In the genomic region with DNA sequence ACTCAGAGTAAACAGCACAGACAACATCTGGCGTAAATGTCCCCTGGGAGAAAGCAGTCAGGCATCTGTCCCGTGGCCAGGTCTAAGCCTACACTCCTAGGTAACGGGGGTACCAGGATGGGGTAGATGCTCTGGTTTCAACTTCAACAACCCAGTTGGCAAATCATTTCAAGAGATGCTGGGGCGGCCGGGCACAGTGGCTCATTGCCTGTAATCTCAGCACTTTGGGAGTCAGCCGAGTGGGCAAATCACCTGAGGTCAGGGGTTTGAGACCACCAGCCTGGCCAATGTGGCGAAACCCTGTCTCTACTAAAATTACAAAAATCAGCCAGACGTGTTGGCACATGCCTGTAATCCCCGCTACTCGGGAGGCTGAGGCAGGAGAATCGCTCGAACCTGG, we compare ENCODE assay signal across 23 cellular contexts. TPM values are rescaled to one million over a fixed set of nuclear protein-coding genes. Genes with fewer than 3 reads are reported as not detected.
A peak's percentile ranks its signal among the peaks of the same experiment; 100 is the strongest.
DNase-seq lines count a peak whose midpoint lies in the region; ATAC-seq and TF ChIP-seq lines count a peak whose summit lies in the region.
"Had no signal": no experiment of that assay in that cellular context is flagged by ENCODE, and none has a peak within 500 bp of the region (broad histone marks: within the 10 kb centered on the region; RNA-seq: fewer than 3 reads in every experiment).

No MANE protein-coding gene starts in this region.

- WGBS in SK-N-SH (ENCODE audit: low lambda C conversion rate) = 85% methylated on average over 7 of the region's 12 CpGs

- H3K9me3 ChIP-seq in CD4-positive, alpha-beta memory T cell (ENCODE audit: control insufficient read depth in 1 of 2, low read length in 2 of 2) = no peaks in the 10 kb centered on the region
- H3K9me3 ChIP-seq in SK-N-SH = no peaks in the 10 kb centered on the region
- H3K9me3 ChIP-seq: ascending aorta, HAP-1, heart left ventricle, uterus had no signal

- no peak for TF ChIP-seq CTCF in SK-N-SH (IDR thresholded peaks at IDR 0.05)

- H2AFZ ChIP-seq in SK-N-SH (ENCODE audit: low read depth) = no peak overlapping the region

- intact Hi-C loops in CD4-positive, alpha-beta memory T cell (cut with micrococcal nuclease) = no loop called here

- no peak for ATAC-seq in activated T-cell treated with anti-CD3 and anti-CD28 coated beads, Interleukin-2, amount 50 U/mL, for 72 hours (replicated peaks in 1 of 2)
- ATAC-seq in naive thymus-derived CD8-positive, alpha-beta T cell = no peak
- ATAC-seq: heart left ventricle, SK-N-SH treated with all-trans-retinoic acid at 6 μM for 48 hours had no signal

- no peaks in the 10 kb centered on the region for H3K27me3 Mint-ChIP-seq in activated T-cell treated with anti-CD3 and anti-CD28 coated beads, Interleukin-2, amount 50 U/mL, for 72 hours (ENCODE audit: low read depth)
- H3K27me3 Mint-ChIP-seq in CD4-positive, alpha-beta memory T cell = no peaks in the 10 kb centered on the region
- H3K27me3 Mint-ChIP-seq in activated CD4-positive, alpha-beta memory T cell treated with anti-CD3 and anti-CD28 coated beads, Interleukin-2, amount 10 ng/mL, durations not matched to agents 7 days and 5 days = no peaks in the 10 kb centered on the region
- H3K27me3 Mint-ChIP-seq in naive thymus-derived CD8-positive, alpha-beta T cell = no peaks in the 10 kb centered on the region

- H3K9me2 ChIP-seq in SK-N-SH = no peaks in the 10 kb centered on the region

- peak overlapping the region; percentile 75 for H3K27ac ChIP-seq in CD4-positive, alpha-beta memory T cell (ENCODE audit: low read depth, low read length)
- no peak overlapping the region for H3K27ac ChIP-seq in SK-N-SH (ENCODE audit: low read depth in 2 of 2, low read length in 1 of 2)
- H3K27ac ChIP-seq: ascending aorta, uterus, VCaP had no signal

- no peaks in the 10 kb centered on the region for H4K20me1 ChIP-seq in SK-N-SH (ENCODE audit: insufficient read depth)

- H3K4me3 ChIP-seq in CD4-positive, alpha-beta memory T cell (ENCODE audit: low read length in 2 of 2) = no peak overlapping the region
- H3K4me3 ChIP-seq in SK-N-SH (ENCODE audit: low read depth in 2 of 2, low read length in 1 of 2) = no peak overlapping the region
- H3K4me3 ChIP-seq: ascending aorta, HAP-1, heart left ventricle, uterus had no signal

- no peaks in the 10 kb centered on the region for H3K27me3 ChIP-seq in CD4-positive, alpha-beta memory T cell (ENCODE audit: insufficient read depth, low read length)
- no peaks in the 10 kb centered on the region for H3K27me3 ChIP-seq in SK-N-SH (ENCODE audit: insufficient read depth)
- H3K27me3 ChIP-seq: ascending aorta, heart left ventricle, uterus had no signal

- H3K4me2 ChIP-seq in SK-N-SH = no peak overlapping the region

- peak overlapping the region in 1 of 2 donors; percentile 52 for H3K4me3 Mint-ChIP-seq in activated T-cell treated with anti-CD3 and anti-CD28 coated beads, Interleukin-2, amount 50 U/mL, for 72 hours
- peak overlapping the region in 6 of 8 donors; percentile 7 to 99 (median 66) for H3K4me3 Mint-ChIP-seq in CD4-positive, alpha-beta memory T cell
- no peak overlapping the region for H3K4me3 Mint-ChIP-seq in activated CD4-positive, alpha-beta memory T cell treated with anti-CD3 and anti-CD28 coated beads, Interleukin-2, amount 10 ng/mL, durations not matched to agents 7 days and 5 days
- H3K4me3 Mint-ChIP-seq in naive thymus-derived CD8-positive, alpha-beta T cell = peak overlapping the region in 7 of 10 donors; percentile 2 to 84 (median 46)

- no peak overlapping the region for H3K9ac ChIP-seq in SK-N-SH

- peak overlapping the region; percentile 21 for H3K27ac Mint-ChIP-seq in activated T-cell treated with anti-CD3 and anti-CD28 coated beads, Interleukin-2, amount 50 U/mL, for 72 hours
- H3K27ac Mint-ChIP-seq in CD4-positive, alpha-beta memory T cell = peak overlapping the region in 1 of 7 donors; percentile 97
- peak overlapping the region; percentile 97 for H3K27ac Mint-ChIP-seq in activated CD4-positive, alpha-beta memory T cell treated with anti-CD3 and anti-CD28 coated beads, Interleukin-2, amount 10 ng/mL, durations not matched to agents 7 days and 5 days
- peak overlapping the region in 6 of 10 donors; percentile 60 to 98 (median 94) for H3K27ac Mint-ChIP-seq in naive thymus-derived CD8-positive, alpha-beta T cell

- peaks cover 51% of the 10 kb centered on the region for H3K4me1 Mint-ChIP-seq in activated T-cell treated with anti-CD3 and anti-CD28 coated beads, Interleukin-2, amount 50 U/mL, for 72 hours (ENCODE audit: low read depth)
- H3K4me1 Mint-ChIP-seq in CD4-positive, alpha-beta memory T cell = peaks cover 0 to 59% (median 24%) of the 10 kb centered on the region in 4 donors
- H3K4me1 Mint-ChIP-seq in activated CD4-positive, alpha-beta memory T cell treated with anti-CD3 and anti-CD28 coated beads, Interleukin-2, amount 10 ng/mL, durations not matched to agents 7 days and 5 days = peaks cover 10% of the 10 kb centered on the region
- H3K4me1 Mint-ChIP-seq in naive thymus-derived CD8-positive, alpha-beta T cell = peaks cover 10 to 70% (median 30%) of the 10 kb centered on the region in 4 donors

- CTCF ChIA-PET in CD4-positive, alpha-beta memory T cell (lab: Charles Lee; ENCODE audit: partially characterized antibody) = no interaction called here
- CTCF ChIA-PET in activated CD4-positive, alpha-beta memory T cell treated with anti-CD3 and anti-CD28 coated beads, Interleukin-2, amount 10 ng/mL, durations not matched to agents 7 days and 5 days (lab: Charles Lee) = no interaction called here
- CTCF ChIA-PET in SK-N-SH (lab: Yijun Ruan, JAX) = no interaction called here

- H3F3A ChIP-seq in SK-N-SH (replicated peaks; ENCODE audit: insufficient read depth) = no peaks in the 10 kb centered on the region

- POLR2A ChIA-PET in CD4-positive, alpha-beta memory T cell (lab: Charles Lee; ENCODE audit: partially characterized antibody) = no interaction called here
- POLR2A ChIA-PET in activated CD4-positive, alpha-beta memory T cell treated with anti-CD3 and anti-CD28 coated beads, Interleukin-2, amount 10 ng/mL, durations not matched to agents 7 days and 5 days (lab: Charles Lee) = no interaction called here
- POLR2A ChIA-PET in naive thymus-derived CD8-positive, alpha-beta T cell (lab: Charles Lee) = no interaction called here
- POLR2A ChIA-PET in SK-N-SH (lab: Yijun Ruan, JAX) = no interaction called here

- H3K79me2 ChIP-seq in SK-N-SH (ENCODE audit: insufficient read depth) = no peaks in the 10 kb centered on the region

- H3K36me3 ChIP-seq in CD4-positive, alpha-beta memory T cell (ENCODE audit: insufficient read depth, low read length) = peaks cover 4% of the 10 kb centered on the region
- H3K36me3 ChIP-seq in SK-N-SH (replicated peaks in 1 of 2; ENCODE audit: control insufficient read depth in 1 of 2, insufficient read depth in 2 of 2, low read length in 1 of 2) = no peaks in the 10 kb centered on the region
- H3K36me3 ChIP-seq: HAP-1, uterus had no signal

- H3K9me3 Mint-ChIP-seq in activated T-cell treated with anti-CD3 and anti-CD28 coated beads, Interleukin-2, amount 50 U/mL, for 72 hours = no peaks in the 10 kb centered on the region
- H3K9me3 Mint-ChIP-seq in CD4-positive, alpha-beta memory T cell = no peaks in the 10 kb centered on the region
- H3K9me3 Mint-ChIP-seq in activated CD4-positive, alpha-beta memory T cell treated with anti-CD3 and anti-CD28 coated beads, Interleukin-2, amount 10 ng/mL, durations not matched to agents 7 days and 5 days = peaks cover 2% of the 10 kb centered on the region
- H3K9me3 Mint-ChIP-seq in naive thymus-derived CD8-positive, alpha-beta T cell = no peaks in the 10 kb centered on the region

- DNase-seq in activated T-cell treated with anti-CD3 and anti-CD28 coated beads, Interleukin-2, amount 50 U/mL, for 72 hours = no peak
- DNase-seq in activated T-cell treated with anti-CD3 and anti-CD28 coated beads, Interleukin-2, amount 50 U/mL, for 48 hours = no peak
- DNase-seq in CD4-positive, alpha-beta memory T cell = no peak
- no peak for DNase-seq in activated CD4-positive, alpha-beta memory T cell treated with anti-CD3 and anti-CD28 coated beads, Interleukin-2, amount 10 ng/mL, durations not matched to agents 7 days and 5 days
- DNase-seq in naive thymus-derived CD8-positive, alpha-beta T cell = no peak
- DNase-seq in SK-N-SH (no peak), hepatic stellate cell (ENCODE audit: low spot score) (no peak), NCI-H510A treated with DMSO at 0.1 percent for 48 hours (lab: John Stamatoyannopoulos, UW) (no peak)
- DNase-seq: activated naive CD4-positive, alpha-beta T cell; caudate nucleus; heart left ventricle; Kasumi-1; MV-4-11; NCI-H146; NCI-H69; occipital lobe; small intestine; stimulated activated naive CD4-positive, alpha-beta T cell; uterus had no signal

- no peak for TF ChIP-seq EP300 in SK-N-SH (IDR thresholded peaks at IDR 0.05; ENCODE audit: borderline replicate concordance in 1 of 2, low read depth in 1 of 2, low read length in 1 of 2)

- no peak for TF ChIP-seq RAD21 in SK-N-SH (IDR thresholded peaks at IDR 0.05; ENCODE audit: low read length)

- peaks cover 93% of the 10 kb centered on the region for H3K4me1 ChIP-seq in CD4-positive, alpha-beta memory T cell (ENCODE audit: insufficient read depth, low read length)
- no peaks in the 10 kb centered on the region for H3K4me1 ChIP-seq in SK-N-SH (ENCODE audit: control insufficient read depth in 1 of 2, insufficient read depth in 2 of 2, low read depth in 1 of 2, low read length in 1 of 2)
- H3K4me1 ChIP-seq: HAP-1, uterus had no signal

- H3K36me3 Mint-ChIP-seq in activated T-cell treated with anti-CD3 and anti-CD28 coated beads, Interleukin-2, amount 50 U/mL, for 72 hours (ENCODE audit: insufficient read depth in 2 of 2) = peaks cover 2 to 9% of the 10 kb centered on the region in 2 donors
- H3K36me3 Mint-ChIP-seq in CD4-positive, alpha-beta memory T cell = peaks cover 5 to 25% of the 10 kb centered on the region in 2 donors
- H3K36me3 Mint-ChIP-seq in activated CD4-positive, alpha-beta memory T cell treated with anti-CD3 and anti-CD28 coated beads, Interleukin-2, amount 10 ng/mL, durations not matched to agents 7 days and 5 days (ENCODE audit: low read depth) = peaks cover 61% of the 10 kb centered on the region
- peaks cover 0 to 6% (median 3%) of the 10 kb centered on the region in 3 donors for H3K36me3 Mint-ChIP-seq in naive thymus-derived CD8-positive, alpha-beta T cell

TF ChIP-seq in SK-N-SH, 30 proteins besides CTCF, POLR2A, EP300 and RAD21 (continues in another document):
- no peak for TF ChIP-seq TEAD4 (IDR thresholded peaks at IDR 0.05; ENCODE audit: borderline replicate concordance, insufficient read depth)

RNA-seq across cellular contexts. Expression of gene PREX1, which starts 12.3 kb away (rescaled TPM):
- total RNA-seq in activated T-cell treated with anti-CD3 and anti-CD28 coated beads, Interleukin-2, amount 50 U/mL, for 72 hours = 100 to 1,000 TPM in 1 of 2 donors, 10 to 100 TPM in 1; 85.6 to 112 TPM
- total RNA-seq in CD4-positive, alpha-beta memory T cell = 100 to 1,000 TPM; 164 to 165 TPM
- polyA plus RNA-seq in CD4-positive, alpha-beta memory T cell = 10 to 100 TPM; 10.6 to 79.6 TPM
- 100 to 1,000 TPM; 158 to 160 TPM for total RNA-seq in activated CD4-positive, alpha-beta memory T cell treated with anti-CD3 and anti-CD28 coated beads, Interleukin-2, amount 10 ng/mL, durations not matched to agents 7 days and 5 days
- 100 to 1,000 TPM; 140 to 141 TPM for total RNA-seq in naive thymus-derived CD8-positive, alpha-beta T cell
- polyA plus RNA-seq in naive thymus-derived CD8-positive, alpha-beta T cell = 10 to 100 TPM; 14.4 to 38.5 (median 20.9) TPM
- 4.2 and 5.3 TPM in 2 replicates for polyA plus RNA-seq in SK-N-SH (2012; rRNA removed)
- polyA plus RNA-seq in SK-N-SH (2012; cell fraction: cytosol; rRNA removed) = 2.0 and 3.4 TPM in 2 replicates
- 6.3 and 6.9 TPM in 2 replicates for polyA plus RNA-seq in SK-N-SH (2012; cell fraction: nucleus; rRNA removed)
